ENCODE assay signal across 28 cellular contexts in the genomic region with DNA sequence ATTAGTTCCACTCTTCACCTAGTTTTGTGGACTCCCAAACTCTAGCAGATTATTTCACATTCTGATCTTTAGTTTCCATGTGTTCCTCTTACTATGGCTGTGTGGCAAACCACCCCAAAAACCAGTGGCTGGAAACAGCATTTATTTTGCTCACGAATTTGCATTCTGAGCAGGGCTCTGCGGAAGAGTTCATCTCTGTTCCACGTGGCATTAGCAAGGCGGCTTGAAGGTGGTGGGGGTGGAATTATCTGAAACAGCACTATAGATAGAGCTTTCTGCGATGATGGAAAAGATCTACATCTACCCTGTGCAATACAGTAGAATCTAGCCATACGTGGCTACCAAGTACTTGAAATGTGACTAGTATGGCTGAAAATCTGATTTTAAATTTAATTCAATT.
"Had no signal": no experiment of that assay in that cellular context is flagged by ENCODE, and none has a peak within 500 bp of the region (broad histone marks: within the 10 kb centered on the region; RNA-seq: fewer than 3 reads in every experiment).

No MANE protein-coding gene starts in this region.

- H3K27ac ChIP-seq: ascending aorta, brain microvascular endothelial cell, coronary artery, dorsolateral prefrontal cortex, heart left ventricle had no signal

- H3K9me3 Mint-ChIP-seq: activated naive CD4-positive, alpha-beta T cell treated with anti-CD3 and anti-CD28 coated beads for 36 hours; activated T-helper 17 cell treated with anti-CD3 and anti-CD28 coated beads, Interleukin-2, amount 50 U/mL, for 72 hours had no signal

- DNase-seq: activated CD4-positive, alpha-beta T cell treated with anti-CD3 and anti-CD28 coated beads for 1 hour; activated CD4-positive, alpha-beta T cell treated with anti-CD3 and anti-CD28 coated beads for 48 hours; activated CD4-positive, alpha-beta T cell treated with anti-CD3 and anti-CD28 coated beads, Interleukin-2, amount 50 U/mL, for 1 hour; activated CD4-positive, alpha-beta T cell treated with anti-CD3 and anti-CD28 coated beads, Interleukin-2, amount 50 U/mL, for 48 hours; activated CD8-positive, alpha-beta memory T cell treated with anti-CD3 and anti-CD28 coated beads for 24 hours; activated CD8-positive, alpha-beta T cell treated with anti-CD3 and anti-CD28 coated beads for 36 hours; activated effector memory CD4-positive, alpha-beta T cell treated with Interleukin-2 at 50 U/mL for 16 hours; activated gamma-delta T cell treated with Interleukin-2 at 50 U/mL for 16 hours; activated naive CD4-positive, alpha-beta T cell treated with anti-CD3 and anti-CD28 coated beads for 36 hours; activated naive CD8-positive, alpha-beta T cell treated with anti-CD3 and anti-CD28 coated beads, Interleukin-2, amount 10 ng/mL, durations not matched to agents 7 days and 5 days; activated T-cell treated with anti-CD3 and anti-CD28 coated beads, Interleukin-2, amount 50 U/mL, for 4 hours; brain microvascular endothelial cell; dorsolateral prefrontal cortex; effector memory CD4-positive, alpha-beta T cell; endodermal cell; foreskin fibroblast; glutamatergic neuron; heart left ventricle; T-helper 2 cell had no signal

- FAIRE-seq: bronchial epithelial cell, frontal cortex had no signal

- H3K4me1 Mint-ChIP-seq: activated T-helper 17 cell treated with anti-CD3 and anti-CD28 coated beads, Interleukin-2, amount 50 U/mL, for 72 hours had no signal

- H3K4me3 ChIP-seq: ascending aorta, coronary artery, dorsolateral prefrontal cortex, heart left ventricle had no signal

- H3K9me3 ChIP-seq: ascending aorta had no signal

- H3K27me3 Mint-ChIP-seq: activated CD8-positive, alpha-beta T cell treated with anti-CD3 and anti-CD28 coated beads for 36 hours; activated naive CD8-positive, alpha-beta T cell treated with anti-CD3 and anti-CD28 coated beads, Interleukin-2, amount 10 ng/mL, durations not matched to agents 7 days and 5 days; activated T-helper 17 cell treated with anti-CD3 and anti-CD28 coated beads, Interleukin-2, amount 50 U/mL, for 72 hours; central memory CD8-positive, alpha-beta T cell; dendritic cell treated with granulocyte-macrophage colony-stimulating factor and Interleukin-4, amounts not matched to agents 40 ng/mL and 50 ng/mL, for 4 days had no signal

- ATAC-seq: activated CD8-positive, alpha-beta T cell treated with anti-CD3 and anti-CD28 coated beads for 36 hours; activated naive CD4-positive, alpha-beta T cell treated with anti-CD3 and anti-CD28 coated beads, Interleukin-2, amount 50 U/mL, for 72 hours; activated T-cell treated with anti-CD3 and anti-CD28 coated beads, Interleukin-2, amount 50 U/mL, for 4 hours; activated T-helper 17 cell treated with anti-CD3 and anti-CD28 coated beads, Interleukin-2, amount 50 U/mL, for 72 hours; esophagus mucosa; heart left ventricle had no signal

- H3K4me3 Mint-ChIP-seq: activated CD8-positive, alpha-beta T cell treated with anti-CD3 and anti-CD28 coated beads for 36 hours; activated naive CD4-positive, alpha-beta T cell treated with anti-CD3 and anti-CD28 coated beads for 36 hours; activated naive CD8-positive, alpha-beta T cell treated with anti-CD3 and anti-CD28 coated beads, Interleukin-2, amount 10 ng/mL, durations not matched to agents 7 days and 5 days; activated T-cell treated with anti-CD3 and anti-CD28 coated beads, Interleukin-2, amount 50 U/mL, for 4 hours; activated T-helper 17 cell treated with anti-CD3 and anti-CD28 coated beads, Interleukin-2, amount 50 U/mL, for 72 hours; central memory CD8-positive, alpha-beta T cell; dendritic cell treated with granulocyte-macrophage colony-stimulating factor and Interleukin-4, amounts not matched to agents 40 ng/mL and 50 ng/mL, for 4 days; endodermal cell had no signal

- H3K27ac Mint-ChIP-seq: activated CD8-positive, alpha-beta T cell treated with anti-CD3 and anti-CD28 coated beads for 36 hours; activated naive CD4-positive, alpha-beta T cell treated with anti-CD3 and anti-CD28 coated beads for 36 hours; activated naive CD4-positive, alpha-beta T cell treated with anti-CD3 and anti-CD28 coated beads, Interleukin-2, amount 50 U/mL, for 72 hours; activated naive CD8-positive, alpha-beta T cell treated with anti-CD3 and anti-CD28 coated beads, Interleukin-2, amount 10 ng/mL, durations not matched to agents 7 days and 5 days; activated T-helper 17 cell treated with anti-CD3 and anti-CD28 coated beads, Interleukin-2, amount 50 U/mL, for 72 hours; dendritic cell treated with granulocyte-macrophage colony-stimulating factor and Interleukin-4, amounts not matched to agents 40 ng/mL and 50 ng/mL, for 4 days; endodermal cell had no signal

- H3K27me3 ChIP-seq: ascending aorta, brain microvascular endothelial cell, dorsolateral prefrontal cortex, heart left ventricle had no signal
